ENCODE assay signal across 14 cellular contexts in the genomic region with DNA sequence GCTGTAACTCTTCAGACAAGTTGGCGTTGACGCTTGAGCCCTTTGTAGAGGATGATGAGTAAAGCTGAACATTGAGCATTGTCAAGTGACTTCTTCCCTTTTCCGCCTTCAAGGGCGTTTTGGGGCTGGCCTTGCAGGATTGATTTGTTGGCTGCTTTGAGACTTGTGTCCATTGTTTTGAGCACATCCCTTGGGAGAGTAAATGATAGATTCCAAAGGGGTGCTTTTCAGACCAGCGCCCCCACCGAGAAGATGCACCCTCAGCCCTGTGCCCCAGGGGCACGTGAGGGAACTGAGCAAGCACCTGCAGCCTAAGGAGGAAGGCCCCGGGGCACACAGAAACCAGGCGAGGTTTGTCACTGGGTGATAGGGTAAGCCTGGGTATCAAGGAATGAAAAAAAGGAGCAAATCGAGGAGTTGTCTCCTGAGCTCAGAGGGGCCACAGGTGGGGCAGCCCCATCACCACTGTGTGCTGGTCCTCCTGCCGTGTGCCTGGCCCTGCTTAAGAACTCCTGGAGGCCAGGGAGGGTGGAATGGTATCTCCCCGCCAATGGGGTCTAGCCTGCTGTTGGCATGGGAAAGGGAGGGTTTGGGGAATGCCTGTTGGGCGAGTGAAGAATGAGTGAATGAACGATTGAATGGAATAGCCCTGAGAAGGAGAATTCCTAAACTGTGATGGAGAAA.
DNase-seq lines count a peak whose midpoint lies in the region; ATAC-seq and TF ChIP-seq lines count a peak whose summit lies in the region.
"Had no signal": no experiment of that assay in that cellular context is flagged by ENCODE, and none has a peak within 500 bp of the region (broad histone marks: within the 10 kb centered on the region; RNA-seq: fewer than 3 reads in every experiment).

No MANE protein-coding gene starts in this region.

- peaks cover 40% of the 10 kb centered on the region for H3K4me1 Mint-ChIP-seq in osteocyte (ENCODE audit: unreplicated experiment)
- H3K4me1 Mint-ChIP-seq: activated naive CD8-positive, alpha-beta T cell treated with anti-CD3 and anti-CD28 coated beads for 36 hours had no signal

- no peaks in the 10 kb centered on the region for H3K9me3 Mint-ChIP-seq in osteocyte (ENCODE audit: unreplicated experiment)
- H3K9me3 Mint-ChIP-seq: activated naive CD8-positive, alpha-beta T cell treated with anti-CD3 and anti-CD28 coated beads for 36 hours; stimulated activated naive CD8-positive, alpha-beta T cell treated with anti-CD3 and anti-CD28 coated beads, Interleukin-15, amount 100 ng/mL, for 72 hours had no signal

- no peak overlapping the region for H3K4me3 Mint-ChIP-seq in osteocyte (ENCODE audit: unreplicated experiment)
- H3K4me3 Mint-ChIP-seq: activated naive CD8-positive, alpha-beta T cell treated with anti-CD3 and anti-CD28 coated beads for 36 hours; stimulated activated naive CD8-positive, alpha-beta T cell treated with anti-CD3 and anti-CD28 coated beads, Interleukin-15, amount 100 ng/mL, for 72 hours had no signal

- H3K27me3 Mint-ChIP-seq in osteocyte (ENCODE audit: unreplicated experiment): no peaks in the 10 kb centered on the region

- H3K4me1 ChIP-seq in right cardiac atrium (ENCODE audit: control insufficient read depth, insufficient read depth, low read length): no peaks in the 10 kb centered on the region
- H3K4me1 ChIP-seq: Caco-2 had no signal

- no peak for DNase-seq in right cardiac atrium
- no peak for DNase-seq in Right ventricle myocardium superior
- no peak for DNase-seq in osteocyte (ENCODE audit: extremely low spot score, unreplicated experiment)
- DNase-seq in DMS 273 (lab: John Stamatoyannopoulos, UW; ENCODE audit: unreplicated experiment): no peak
- DNase-seq in SW 1271 (lab: John Stamatoyannopoulos, UW): no peak
- no peak for DNase-seq in left colon
- DNase-seq: NCI-H2107, T1000 had no signal

- 84% methylated on average over 14 of the region's 14 CpGs for WGBS in right cardiac atrium

- peak; percentile 16 to 21 for ATAC-seq in right cardiac atrium
- ATAC-seq in Right ventricle myocardium superior (ENCODE audit: poor library complexity): no peak
- ATAC-seq in esophagus mucosa: peak; percentile 16
- no peak for ATAC-seq in GM19324 (IDR thresholded peaks at IDR 0.05; ENCODE audit: low FRiP score, unreplicated experiment)
- ATAC-seq in left colon: no peak

- H3K4me3 ChIP-seq in right cardiac atrium (ENCODE audit: low read length): no peak overlapping the region
- H3K4me3 ChIP-seq: ovary had no signal

- no peak for TF ChIP-seq CTCF in osteocyte (IDR thresholded peaks at IDR 0.05)

- H3K36me3 Mint-ChIP-seq in osteocyte (ENCODE audit: unreplicated experiment): peaks cover 13% of the 10 kb centered on the region
- H3K36me3 Mint-ChIP-seq: activated naive CD8-positive, alpha-beta T cell treated with anti-CD3 and anti-CD28 coated beads for 36 hours had no signal

- no peaks in the 10 kb centered on the region for H3K9me3 ChIP-seq in right cardiac atrium (ENCODE audit: control insufficient read depth, low read length)
- H3K9me3 ChIP-seq: Caco-2, ovary had no signal

- intact Hi-C loops in right cardiac atrium (cut with DNase I): loop anchor here in 3 of 4 donors (10.0 kb wide), 2 partner anchors 167 to 197 kb away; no protein-coding TSS in a partner anchor
- intact Hi-C loops in Right ventricle myocardium superior (cut with DNase I): no loop called here
- intact Hi-C loops in left colon (cut with DNase I, micrococcal nuclease): no loop called here

- H3K27ac ChIP-seq in right cardiac atrium (ENCODE audit: low read length): no peak overlapping the region
- H3K27ac ChIP-seq: ovary had no signal

- peak overlapping the region; percentile 20 for H3K27ac Mint-ChIP-seq in osteocyte (ENCODE audit: unreplicated experiment)
- H3K27ac Mint-ChIP-seq: activated naive CD8-positive, alpha-beta T cell treated with anti-CD3 and anti-CD28 coated beads for 36 hours; stimulated activated naive CD8-positive, alpha-beta T cell treated with anti-CD3 and anti-CD28 coated beads, Interleukin-15, amount 100 ng/mL, for 72 hours had no signal

- H3K27me3 ChIP-seq in right cardiac atrium (ENCODE audit: control insufficient read depth, insufficient read depth): no peaks in the 10 kb centered on the region
- H3K27me3 ChIP-seq: ovary had no signal

Comparison
In these comparisons a context has a peak if more than half of its experiments do, and no peak if none do; other contexts are left out.
1. ATAC-seq: peak in right cardiac atrium (2 of 2) and esophagus mucosa (single experiment); none in Right ventricle myocardium superior (single experiment), GM19324 (single experiment) and left colon (single experiment).
2. intact Hi-C loops: an anchor here in right cardiac atrium (10.0 kb wide); none called in Right ventricle myocardium superior and left colon.